Comparison of ENCODE assay signal across 8 cellular contexts in the genomic region with DNA sequence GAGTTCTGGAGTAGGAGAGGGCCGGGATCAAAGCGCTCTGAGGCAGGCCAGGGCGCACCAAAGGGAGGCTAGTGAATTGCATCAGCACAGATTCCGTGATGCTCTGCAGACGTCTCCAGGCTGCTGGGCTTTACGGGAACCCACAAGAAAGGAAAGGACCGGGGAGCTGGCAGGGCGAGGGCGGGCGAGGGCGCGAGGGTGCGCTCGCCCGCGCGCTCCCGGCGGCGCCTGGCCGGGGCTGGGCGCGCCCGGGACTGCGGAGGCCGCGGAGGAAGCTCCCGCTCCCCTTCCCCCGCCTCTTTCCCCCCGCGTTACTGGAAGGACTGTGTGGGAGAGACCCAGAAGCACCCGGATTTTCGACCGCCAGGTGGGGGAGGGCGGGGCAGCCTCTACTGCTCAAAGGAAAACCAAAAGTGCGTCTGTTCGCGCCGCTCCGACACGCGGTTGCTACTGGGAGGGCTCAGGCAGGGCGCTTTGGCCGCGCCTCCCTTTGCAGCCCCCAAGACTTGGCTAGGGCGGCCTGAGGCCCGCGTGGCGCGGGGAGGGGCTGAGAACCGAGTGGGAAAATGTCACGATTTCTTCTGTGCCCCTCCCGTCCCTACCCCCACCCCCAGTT. TPM values are rescaled to one million over a fixed set of nuclear protein-coding genes. Genes with fewer than 3 reads are reported as not detected.
A peak's percentile ranks its signal among the peaks of the same experiment; 100 is the strongest.
DNase-seq lines count a peak whose midpoint lies in the region; ATAC-seq and TF ChIP-seq lines count a peak whose summit lies in the region.

No MANE protein-coding gene starts in this region.

- H3K36me3 ChIP-seq in OCI-LY1 (ENCODE audit: insufficient read depth, low read length) (no peaks in the 10 kb centered on the region), muscle layer of colon (ENCODE audit: insufficient read depth, low read length) (no peaks in the 10 kb centered on the region)

- no peaks in the 10 kb centered on the region for H3K9me3 Mint-ChIP-seq in activated T-cell treated with anti-CD3 and anti-CD28 coated beads, Interleukin-2, amount 50 U/mL, for 4 hours

- H3K4me2 ChIP-seq in OCI-LY1 (ENCODE audit: low read length), result peak overlapping the region; percentile 89

- H3K9me3 ChIP-seq in OCI-LY1 (ENCODE audit: low read length) (no peaks in the 10 kb centered on the region), muscle layer of colon (ENCODE audit: low read length) (no peaks in the 10 kb centered on the region)

- H3K36me3 Mint-ChIP-seq in activated T-cell treated with anti-CD3 and anti-CD28 coated beads, Interleukin-2, amount 50 U/mL, for 4 hours (ENCODE audit: insufficient read depth), result no peaks in the 10 kb centered on the region

- H3K4me1 ChIP-seq in OCI-LY1 (ENCODE audit: insufficient read depth, low read length, severe bottlenecking), result peaks cover 11% of the 10 kb centered on the region
- peaks cover 9% of the 10 kb centered on the region for H3K4me1 ChIP-seq in muscle layer of colon (ENCODE audit: insufficient read depth, low read length)

- no peak for TF ChIP-seq CTCF in OCI-LY1 (IDR thresholded peaks at IDR 0.05; ENCODE audit: low read length)

- H4K20me1 ChIP-seq in OCI-LY1 (ENCODE audit: insufficient read depth, low read length), result no peaks in the 10 kb centered on the region

- no peak overlapping the region; the same call in 1 of the 2 replicates for H2AFZ ChIP-seq in OCI-LY1 (ENCODE audit: low read length)

- H3K9me2 ChIP-seq in OCI-LY1 (ENCODE audit: low read depth, low read length), result no peaks in the 10 kb centered on the region

- H3K9ac ChIP-seq in OCI-LY1 (ENCODE audit: low read length) (peak overlapping the region; percentile 63), muscle layer of colon (ENCODE audit: low read length) (peak overlapping the region; percentile 99)

- H3K4me3 Mint-ChIP-seq in activated T-cell treated with anti-CD3 and anti-CD28 coated beads, Interleukin-2, amount 50 U/mL, for 4 hours, result peak overlapping the region; percentile 88

- no peaks in the 10 kb centered on the region for H3K79me2 ChIP-seq in OCI-LY1 (ENCODE audit: insufficient read depth, low read length)

- ATAC-seq in HG02798 (IDR thresholded peaks at IDR 0.05; ENCODE audit: poor library complexity, unreplicated experiment), result peak; percentile 23
- peak; percentile 45 to 53 for ATAC-seq in activated T-cell treated with anti-CD3 and anti-CD28 coated beads, Interleukin-2, amount 50 U/mL, for 4 hours
- peak; percentile 58 for ATAC-seq in esophagus mucosa

- H3K27me3 ChIP-seq in OCI-LY1 (ENCODE audit: insufficient read depth, low read length), result 0 out of 2 replicates have a peak, but pooled peaks cover 6% of the 10 kb centered on the region
- no peaks in the 10 kb centered on the region for H3K27me3 ChIP-seq in muscle layer of colon (ENCODE audit: control insufficient read depth in 1 of 2, insufficient read depth in 2 of 2, low read length in 2 of 2)

- no peaks in the 10 kb centered on the region for H3F3A ChIP-seq in OCI-LY1 (ENCODE audit: insufficient read depth, low read length)

- H3K27ac ChIP-seq in OCI-LY1 (ENCODE audit: low read depth, low read length, poor library complexity, severe bottlenecking), result no peak overlapping the region
- peak overlapping the region; percentile 100 for H3K27ac ChIP-seq in muscle layer of colon (ENCODE audit: low read depth, low read length)

- DNase-seq in DMS153 treated with DMSO at 0.1 percent for 48 hours (lab: John Stamatoyannopoulos, UW; ENCODE audit: unreplicated experiment) (peak; percentile 70), NCI-H1694 treated with DMSO at 0.1 percent for 48 hours (lab: John Stamatoyannopoulos, UW) (no peak)
- peak; percentile 94 for DNase-seq in activated T-cell treated with anti-CD3 and anti-CD28 coated beads, Interleukin-2, amount 50 U/mL, for 4 hours
- peak; percentile 58 to 60 for DNase-seq in stimulated activated CD8-positive, alpha-beta memory T cell treated with anti-CD3 and anti-CD28 coated beads, Interleukin-7, amount 100 ng/mL, for 1 hour (ENCODE audit: low read depth in 2 of 2)

- H3K4me1 Mint-ChIP-seq in activated T-cell treated with anti-CD3 and anti-CD28 coated beads, Interleukin-2, amount 50 U/mL, for 4 hours (ENCODE audit: low read depth), result peaks cover 29% of the 10 kb centered on the region

- H3K27me3 Mint-ChIP-seq in activated T-cell treated with anti-CD3 and anti-CD28 coated beads, Interleukin-2, amount 50 U/mL, for 4 hours (ENCODE audit: low read depth), result no peaks in the 10 kb centered on the region

- H3K4me3 ChIP-seq in OCI-LY1 (ENCODE audit: low read depth, low read length, poor library complexity, severe bottlenecking) (peak overlapping the region; percentile 73), muscle layer of colon (ENCODE audit: low read depth in 1 of 2, low read length in 2 of 2) (peak overlapping the region; percentile 75 to 97)

RNA-seq across cellular contexts. Expression of gene FOSL2, which starts 2.3 kb away (rescaled TPM):
- 10 to 100 TPM; 71.5 to 98.6 (median 90.4) TPM for total RNA-seq in activated T-cell treated with anti-CD3 and anti-CD28 coated beads, Interleukin-2, amount 50 U/mL, for 4 hours
- total RNA-seq in esophagus mucosa, result 166 TPM
